In genomic region chr9:122092611-122093506, GRCh38 we compare ENCODE assay signal across 1 cellular context.
TF ChIP-seq lines count a peak whose summit lies in the region.

Gene TTLL11 (minus strand): TSS chr9:122093308. CDS start chr9:122093148, 160 bp downstream.

TF ChIP-seq in HepG2, 621 proteins besides CTCF, POLR2A, EP300 and RAD21 (continued from another document and continues in another):
- peak; percentile 66; the same call in 1 of the 2 replicates for TF ChIP-seq ZNF788 (CRISPR knock-in tag; IDR thresholded peaks at IDR 0.05; ENCODE audit: borderline replicate concordance)
- TF ChIP-seq RXRB (CRISPR knock-in tag; IDR thresholded peaks at IDR 0.05; ENCODE audit: borderline replicate concordance): peak; percentile 58; the same call in 1 of the 2 replicates
- peak; percentile 89; the same call in 1 of the 2 replicates for TF ChIP-seq MIER3 (CRISPR knock-in tag; IDR thresholded peaks at IDR 0.05; ENCODE audit: borderline replicate concordance)
- TF ChIP-seq ZNF775 (CRISPR knock-in tag; IDR thresholded peaks at IDR 0.05; ENCODE audit: borderline replicate concordance): no peak
- TF ChIP-seq ZBTB1 (CRISPR knock-in tag; IDR thresholded peaks at IDR 0.05; ENCODE audit: borderline replicate concordance): no peak
- TF ChIP-seq ZNF589 (CRISPR knock-in tag; conservative IDR thresholded peaks at IDR 0.05): 0 out of 2 replicates have a peak, but pooled peaks have one; percentile 51
- peak; percentile 68; the same call in 1 of the 2 replicates for TF ChIP-seq SP5 (CRISPR knock-in tag; IDR thresholded peaks at IDR 0.05; ENCODE audit: borderline replicate concordance, low read depth)
- peak; percentile 84 for TF ChIP-seq CBX1 (IDR thresholded peaks at IDR 0.05; ENCODE audit: low read depth)
- TF ChIP-seq ZNF121 (CRISPR knock-in tag; IDR thresholded peaks at IDR 0.05): no peak
- TF ChIP-seq NRL (CRISPR knock-in tag; IDR thresholded peaks at IDR 0.05; ENCODE audit: borderline replicate concordance): peak; percentile 53; the same call in 1 of the 2 replicates
- TF ChIP-seq MAFF (IDR thresholded peaks at IDR 0.05; ENCODE audit: low read depth, low read length): no peak
- TF ChIP-seq MLX (CRISPR knock-in tag; IDR thresholded peaks at IDR 0.05): no peak
- TF ChIP-seq ZNF672 (CRISPR knock-in tag; IDR thresholded peaks at IDR 0.05): no peak
- no peak for TF ChIP-seq MTA3 (CRISPR knock-in tag; IDR thresholded peaks at IDR 0.05)
- TF ChIP-seq NFAT5 (CRISPR knock-in tag; IDR thresholded peaks at IDR 0.05): no peak
- no peak for TF ChIP-seq KDM1A (CRISPR knock-in tag; IDR thresholded peaks at IDR 0.05)
- no peak for TF ChIP-seq NFIB (CRISPR knock-in tag; IDR thresholded peaks at IDR 0.05; ENCODE audit: borderline replicate concordance)
- TF ChIP-seq ZMYM4 (CRISPR knock-in tag; IDR thresholded peaks at IDR 0.05): peak; percentile 97
- TF ChIP-seq ZNF567 (CRISPR knock-in tag; IDR thresholded peaks at IDR 0.05; ENCODE audit: borderline replicate concordance): peak; percentile 87; the same call in 1 of the 2 replicates
- TF ChIP-seq ZSCAN30 (CRISPR knock-in tag; IDR thresholded peaks at IDR 0.05): no peak
- no peak for TF ChIP-seq ZNF512B (CRISPR knock-in tag; IDR thresholded peaks at IDR 0.05; ENCODE audit: borderline replicate concordance)
- TF ChIP-seq ZNF138 (CRISPR knock-in tag; IDR thresholded peaks at IDR 0.05; ENCODE audit: low read depth): no peak
- 0 out of 2 replicates have a peak, but pooled peaks have one; percentile 19 for TF ChIP-seq ZNF503 (CRISPR knock-in tag; IDR thresholded peaks at IDR 0.05)
- 0 out of 2 replicates have a peak, but pooled peaks have one; percentile 50 for TF ChIP-seq ZFP37 (CRISPR knock-in tag; IDR thresholded peaks at IDR 0.05; ENCODE audit: borderline replicate concordance)
- no peak for TF ChIP-seq ZBTB39 (CRISPR knock-in tag; IDR thresholded peaks at IDR 0.05)
- TF ChIP-seq ZNF430 (CRISPR knock-in tag; IDR thresholded peaks at IDR 0.05): 0 out of 2 replicates have a peak, but pooled peaks have one; percentile 55
- peak; percentile 94 for TF ChIP-seq MAX (IDR thresholded peaks at IDR 0.05)
- no peak for TF ChIP-seq HDAC6 (IDR thresholded peaks at IDR 0.05; ENCODE audit: low read depth, low read length)
- TF ChIP-seq ZBTB44 (CRISPR knock-in tag; IDR thresholded peaks at IDR 0.05): no peak
- no peak for TF ChIP-seq MBD4 (IDR thresholded peaks at IDR 0.05; ENCODE audit: borderline replicate concordance, low read length)
- no peak for TF ChIP-seq CBX2 (IDR thresholded peaks at IDR 0.05; ENCODE audit: low read depth, low read length)
- no peak for TF ChIP-seq CBX2 (CRISPR knock-in tag; IDR thresholded peaks at IDR 0.05; ENCODE audit: low read depth)
- no peak for TF ChIP-seq ZNF20 (CRISPR knock-in tag; IDR thresholded peaks at IDR 0.05)
- peak; percentile 52; the same call in 1 of the 2 replicates for TF ChIP-seq POLR2G (IDR thresholded peaks at IDR 0.05; ENCODE audit: low read depth, low read length)
- peak; percentile 95 for TF ChIP-seq HDAC1 (CRISPR knock-in tag; IDR thresholded peaks at IDR 0.05)
- peak; percentile 89 for TF ChIP-seq CREM (IDR thresholded peaks at IDR 0.05)
- TF ChIP-seq CREM (CRISPR knock-in tag; IDR thresholded peaks at IDR 0.05): peak; percentile 43; the same call in 1 of the 2 replicates
- no peak for TF ChIP-seq TOE1 (CRISPR knock-in tag; IDR thresholded peaks at IDR 0.05)
- TF ChIP-seq RNF219 (CRISPR knock-in tag; IDR thresholded peaks at IDR 0.05): no peak
- no peak for TF ChIP-seq ZNF737 (CRISPR knock-in tag; IDR thresholded peaks at IDR 0.05; ENCODE audit: borderline replicate concordance)
- TF ChIP-seq GATA4 (IDR thresholded peaks at IDR 0.05; ENCODE audit: borderline replicate concordance, low read depth): no peak
- no peak for TF ChIP-seq ZNF605 (CRISPR knock-in tag; IDR thresholded peaks at IDR 0.05)
- TF ChIP-seq ZNF34 (CRISPR knock-in tag; IDR thresholded peaks at IDR 0.05; ENCODE audit: borderline replicate concordance): no peak
- TF ChIP-seq ATF3 (CRISPR knock-in tag; IDR thresholded peaks at IDR 0.05): no peak
- no peak for TF ChIP-seq ISX (CRISPR knock-in tag; conservative IDR thresholded peaks at IDR 0.05)
- TF ChIP-seq GATAD2A (CRISPR knock-in tag; IDR thresholded peaks at IDR 0.05): peak; percentile 60
- TF ChIP-seq ZSCAN12 (CRISPR knock-in tag; IDR thresholded peaks at IDR 0.05): 0 out of 2 replicates have a peak, but pooled peaks have one; percentile 37
